10 cellular contexts compared by ENCODE assay signal in the genomic region with DNA sequence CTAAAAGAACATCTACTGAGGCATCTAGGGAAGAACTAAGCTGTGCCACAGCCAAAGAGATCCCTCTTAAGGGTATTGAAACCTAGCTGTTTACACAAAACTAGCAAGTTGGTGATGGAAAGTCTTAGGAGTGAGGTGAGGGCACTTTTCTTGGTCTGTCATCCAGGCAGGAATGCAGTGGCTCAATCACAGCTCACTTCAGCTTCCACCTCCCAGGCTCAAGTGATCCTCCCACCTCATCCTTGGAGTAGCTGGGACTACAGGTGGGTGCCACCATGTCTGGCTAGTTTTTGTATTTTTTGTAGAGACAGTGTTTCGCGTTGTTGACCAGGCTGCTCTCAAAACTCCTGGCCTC. TPM values are rescaled to one million over a fixed set of nuclear protein-coding genes. Genes with fewer than 3 reads are reported as not detected.
A peak's percentile ranks its signal among the peaks of the same experiment; 100 is the strongest.
DNase-seq lines count a peak whose midpoint lies in the region; ATAC-seq and TF ChIP-seq lines count a peak whose summit lies in the region.
"Had no signal": no experiment of that assay in that cellular context is flagged by ENCODE, and none has a peak within 500 bp of the region (broad histone marks: within the 10 kb centered on the region; RNA-seq: fewer than 3 reads in every experiment).

No MANE protein-coding gene starts in this region.

- POLR2A ChIA-PET in activated CD4-positive, alpha-beta T cell treated with anti-CD3 and anti-CD28 coated beads, Interleukin-2, amount 10 ng/mL, durations not matched to agents 7 days and 5 days (lab: Charles Lee), result no interaction called here

- ATAC-seq in left lung, result peak; percentile 53
- ATAC-seq in omental fat pad (ENCODE audit: low FRiP score), result no peak
- no peak for ATAC-seq in HG02623 (IDR thresholded peaks at IDR 0.05; ENCODE audit: unreplicated experiment)

- peaks cover 10 to 78% of the 10 kb centered on the region in 2 donors for H3K4me1 ChIP-seq in left lung
- peaks cover 3 to 48% (median 39%) of the 10 kb centered on the region in 5 donors for H3K4me1 ChIP-seq in subcutaneous abdominal adipose tissue (ENCODE audit: control insufficient read depth in 5 of 5, insufficient read depth in 5 of 5, low read length in 5 of 5)

- peaks cover 0 to 40% of the 10 kb centered on the region in 2 donors for H3K36me3 ChIP-seq in left lung
- H3K36me3 ChIP-seq in subcutaneous abdominal adipose tissue (ENCODE audit: control insufficient read depth in 5 of 5, insufficient read depth in 5 of 5, low read length in 5 of 5), result peaks cover 4 to 44% (median 34%) of the 10 kb centered on the region in 5 donors

- peak overlapping the region; percentile 92 for H3K27ac Mint-ChIP-seq in activated CD4-positive, alpha-beta T cell treated with anti-CD3 and anti-CD28 coated beads, Interleukin-2, amount 10 ng/mL, durations not matched to agents 7 days and 5 days
- H3K27ac Mint-ChIP-seq in activated naive CD8-positive, alpha-beta T cell treated with anti-CD3 and anti-CD28 coated beads for 36 hours, result peak overlapping the region; percentile 85

- CTCF ChIA-PET in activated CD4-positive, alpha-beta T cell treated with anti-CD3 and anti-CD28 coated beads, Interleukin-2, amount 10 ng/mL, durations not matched to agents 7 days and 5 days (lab: Charles Lee), result interaction anchor here (2.1 kb wide), 1 partner anchor 10 kb away, joined by 8 read pairs; no protein-coding TSS in a partner anchor

- H3K27me3 ChIP-seq in left lung (peaks cover 0 to 51% of the 10 kb centered on the region in 2 donors), subcutaneous abdominal adipose tissue (ENCODE audit: control insufficient read depth in 5 of 5, insufficient read depth in 4 of 5, low read length in 5 of 5) (no peaks in the 10 kb centered on the region)

- peaks cover 61% of the 10 kb centered on the region for H3K4me1 Mint-ChIP-seq in activated CD4-positive, alpha-beta T cell treated with anti-CD3 and anti-CD28 coated beads, Interleukin-2, amount 10 ng/mL, durations not matched to agents 7 days and 5 days
- H3K4me1 Mint-ChIP-seq in activated naive CD8-positive, alpha-beta T cell treated with anti-CD3 and anti-CD28 coated beads for 36 hours, result peaks cover 58% of the 10 kb centered on the region

- intact Hi-C loops in left lung (cut with DNase I), result no loop called here

- H3K4me3 ChIP-seq in left lung (peak overlapping the region in 1 of 2 donors; percentile 72), subcutaneous abdominal adipose tissue (ENCODE audit: low read depth in 1 of 5, low read length in 5 of 5) (peak overlapping the region; percentile 63 to 86 (median 76))
- H3K4me3 ChIP-seq: A549 had no signal

- H3K27me3 Mint-ChIP-seq in activated CD4-positive, alpha-beta T cell treated with anti-CD3 and anti-CD28 coated beads, Interleukin-2, amount 10 ng/mL, durations not matched to agents 7 days and 5 days, result peaks cover 18% of the 10 kb centered on the region
- H3K27me3 Mint-ChIP-seq in activated naive CD8-positive, alpha-beta T cell treated with anti-CD3 and anti-CD28 coated beads for 36 hours, result peaks cover 7% of the 10 kb centered on the region

- H3K27ac ChIP-seq in left lung (peak overlapping the region; percentile 81 to 83), subcutaneous abdominal adipose tissue (ENCODE audit: low read depth, low read length) (peak overlapping the region; percentile 65)
- H3K27ac ChIP-seq: A549 had no signal

- TF ChIP-seq CTCF in left lung (IDR thresholded peaks at IDR 0.05) (no peak), omental fat pad (IDR thresholded peaks at IDR 0.05) (no peak)

- H3K36me3 Mint-ChIP-seq in activated CD4-positive, alpha-beta T cell treated with anti-CD3 and anti-CD28 coated beads, Interleukin-2, amount 10 ng/mL, durations not matched to agents 7 days and 5 days (ENCODE audit: low read depth), result peaks cover 53% of the 10 kb centered on the region
- peaks cover 29% of the 10 kb centered on the region for H3K36me3 Mint-ChIP-seq in activated naive CD8-positive, alpha-beta T cell treated with anti-CD3 and anti-CD28 coated beads for 36 hours

- H3K9ac ChIP-seq in subcutaneous abdominal adipose tissue (ENCODE audit: low read length in 5 of 5), result peak overlapping the region in 1 of 5 donors; percentile 79

- no peaks in the 10 kb centered on the region for H3K9me3 Mint-ChIP-seq in activated CD4-positive, alpha-beta T cell treated with anti-CD3 and anti-CD28 coated beads, Interleukin-2, amount 10 ng/mL, durations not matched to agents 7 days and 5 days
- H3K9me3 Mint-ChIP-seq in activated naive CD8-positive, alpha-beta T cell treated with anti-CD3 and anti-CD28 coated beads for 36 hours, result no peaks in the 10 kb centered on the region

- no peak for DNase-seq in activated CD4-positive, alpha-beta T cell treated with anti-CD3 and anti-CD28 coated beads, Interleukin-2, amount 10 ng/mL, durations not matched to agents 7 days and 5 days
- DNase-seq in activated CD4-positive, alpha-beta T cell treated with anti-CD3 and anti-CD28 coated beads, Interleukin-2, amount 50 U/mL, for 4 hours, result no peak
- DNase-seq in activated naive CD8-positive, alpha-beta T cell treated with anti-CD3 and anti-CD28 coated beads for 36 hours, result no peak
- DNase-seq in left lung (no peak), omental fat pad (ENCODE audit: low spot score) (no peak), NCI-H1436 treated with DMSO at 0.1 percent for 48 hours (lab: John Stamatoyannopoulos, UW) (no peak)
- DNase-seq: NCI-H187 treated with DMSO at 0.1 percent for 48 hours had no signal

- peak overlapping the region; percentile 88 for H3K4me3 Mint-ChIP-seq in activated CD4-positive, alpha-beta T cell treated with anti-CD3 and anti-CD28 coated beads, Interleukin-2, amount 10 ng/mL, durations not matched to agents 7 days and 5 days
- peak overlapping the region; percentile 88 for H3K4me3 Mint-ChIP-seq in activated naive CD8-positive, alpha-beta T cell treated with anti-CD3 and anti-CD28 coated beads for 36 hours

- no peaks in the 10 kb centered on the region for H3K9me3 ChIP-seq in left lung
- no peaks in the 10 kb centered on the region for H3K9me3 ChIP-seq in subcutaneous abdominal adipose tissue (ENCODE audit: control insufficient read depth in 5 of 5, low read length in 5 of 5)
- H3K9me3 ChIP-seq: A549 had no signal

RNA-seq across cellular contexts. Expression of a gene that starts 2.4 kb away (rescaled TPM):
- 10 to 100 TPM; 65.6 to 67.7 TPM for total RNA-seq in activated CD4-positive, alpha-beta T cell treated with anti-CD3 and anti-CD28 coated beads, Interleukin-2, amount 10 ng/mL, durations not matched to agents 7 days and 5 days
- total RNA-seq in activated naive CD8-positive, alpha-beta T cell treated with anti-CD3 and anti-CD28 coated beads for 36 hours, result 10 to 100 TPM; 14.9 to 15.5 TPM
- 10 to 100 TPM; 35.3 to 51.2 TPM for total RNA-seq in left lung
- 10 to 100 TPM; 16.5 to 68.6 (median 32.8) TPM for total RNA-seq in omental fat pad
